ENCODE assay signal across 8 cellular contexts in the genomic region with DNA sequence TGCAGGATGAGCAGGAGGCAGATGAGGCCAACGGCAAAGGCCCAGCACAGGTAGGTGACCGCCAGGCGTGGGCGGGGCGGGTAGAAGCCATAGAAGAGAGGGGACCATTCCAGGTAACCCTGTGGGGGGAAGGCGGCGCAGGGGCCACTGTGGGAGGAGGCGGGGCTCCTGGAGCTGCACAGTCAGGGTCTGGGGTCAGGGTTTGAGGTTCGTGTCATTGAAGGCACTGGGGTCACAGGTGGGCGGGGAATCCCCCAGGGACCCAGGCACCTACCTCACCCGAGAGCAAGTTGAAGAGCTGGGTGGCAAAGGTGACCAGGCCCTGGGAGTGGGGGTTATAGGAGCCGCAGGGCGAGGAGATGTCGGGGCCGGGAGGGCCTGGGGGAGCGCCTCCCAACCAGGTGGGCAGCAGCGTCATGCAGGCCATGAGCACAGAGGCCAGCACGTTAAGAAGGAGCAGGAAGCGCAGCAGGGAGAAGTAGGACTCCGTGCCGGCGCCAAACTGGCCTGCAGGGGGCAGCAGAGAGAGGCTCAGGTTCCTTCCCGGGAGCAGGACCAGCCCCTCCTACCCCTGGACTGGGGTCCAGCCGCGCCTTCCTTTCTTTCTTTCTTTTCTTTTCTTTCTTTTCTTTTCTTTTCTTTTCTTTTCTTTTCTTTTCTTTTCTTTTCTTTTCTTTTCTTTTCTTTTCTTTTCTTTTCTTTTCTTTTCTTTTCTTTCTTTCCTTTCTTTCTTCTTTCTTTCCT. TPM values are rescaled to one million over a fixed set of nuclear protein-coding genes. Genes with fewer than 3 reads are reported as not detected.
DNase-seq lines count a peak whose midpoint lies in the region; ATAC-seq, FAIRE-seq and TF ChIP-seq lines count a peak whose summit lies in the region.

No MANE protein-coding gene starts in this region.

- H3K4me3 ChIP-seq in bronchial epithelial cell (ENCODE audit: low read depth, low read length) = no peak overlapping the region

- TF ChIP-seq CTCF in bronchial epithelial cell (IDR thresholded peaks at IDR 0.05; ENCODE audit: insufficient read depth, low read length, severe bottlenecking) = peak; percentile 98

- no peaks in the 10 kb centered on the region for H3K27me3 ChIP-seq in bronchial epithelial cell (ENCODE audit: control insufficient read depth, insufficient read depth, low read length)

- FAIRE-seq in bronchial epithelial cell (lab: Jason Lieb, UNC) = no peak

- DNase-seq in COLO668 (lab: John Stamatoyannopoulos, UW; ENCODE audit: unreplicated experiment) = peak; percentile 88
- peak; percentile 75 for DNase-seq in NCI-H460 (ENCODE audit: extremely low read depth, low read depth)
- DNase-seq in bronchial epithelial cell (ENCODE audit: low read depth) = peak; percentile 59
- peak; percentile 84 for DNase-seq in kidney tubule cell (ENCODE audit: low spot score)
- peak; percentile 96 to 97 for DNase-seq in stimulated activated CD4-positive, alpha-beta T cell treated with anti-CD3 and anti-CD28 coated beads, Interleukin-2, amount 100 ng/mL, for 48 hours

- peaks cover 2% of the 10 kb centered on the region for H3K36me3 ChIP-seq in bronchial epithelial cell (ENCODE audit: control insufficient read depth, insufficient read depth, low read length)

- peak; percentile 69 for ATAC-seq in HG02798 (IDR thresholded peaks at IDR 0.05; ENCODE audit: poor library complexity, unreplicated experiment)
- ATAC-seq in activated CD4-positive, CD25-positive, alpha-beta regulatory T cell treated with anti-CD3 and anti-CD28 coated beads, Interleukin-2, amount 50 U/mL, for 24 hours = peak; percentile 89 to 90
- ATAC-seq in HG03045 (IDR thresholded peaks at IDR 0.05; ENCODE audit: unreplicated experiment) = no peak

RNA-seq across cellular contexts. Expression of gene TMC4, which starts 4.6 kb away (rescaled TPM):
- total RNA-seq in NCI-H460 (2014; rRNA removed; shearing (Covaris generic)) = 0.30 and 0.63 TPM in 2 replicates
- polyA plus RNA-seq in NCI-H460 (2014; cell fraction: nucleus; rRNA removed) = not detected in 2 replicates
- total RNA-seq in bronchial epithelial cell = 23.2 and 25.0 TPM in 2 replicates

RNA-seq across cellular contexts. Expression of gene LENG1, which starts 8.8 kb away (rescaled TPM):
- total RNA-seq in NCI-H460 (2014; rRNA removed; shearing (Covaris generic)) = 7.7 and 8.2 TPM in 2 replicates
- 3.3 and 11.4 TPM in 2 replicates for polyA plus RNA-seq in NCI-H460 (2014; cell fraction: nucleus; rRNA removed)
- 9.7 and 13.4 TPM in 2 replicates for total RNA-seq in bronchial epithelial cell

RNA-seq across cellular contexts. Expression of gene MBOAT7, which starts 21.0 kb away (rescaled TPM):
- 27.5 and 28.9 TPM in 2 replicates for total RNA-seq in NCI-H460 (2014; rRNA removed; shearing (Covaris generic))
- polyA plus RNA-seq in NCI-H460 (2014; cell fraction: nucleus; rRNA removed) = 57.6 and 80.4 TPM in 2 replicates
- 6.8 and 10.6 TPM in 2 replicates for total RNA-seq in bronchial epithelial cell

RNA-seq across cellular contexts. Expression of gene TSEN34, which starts 22.8 kb away (rescaled TPM):
- total RNA-seq in NCI-H460 (2014; rRNA removed; shearing (Covaris generic)) = 27.3 and 38.4 TPM in 2 replicates
- polyA plus RNA-seq in NCI-H460 (2014; cell fraction: nucleus; rRNA removed) = 92.9 and 99.4 TPM in 2 replicates
- 47.9 and 50.2 TPM in 2 replicates for total RNA-seq in bronchial epithelial cell

RNA-seq across cellular contexts. Expression of gene CNOT3, which starts 30.8 kb away (rescaled TPM):
- total RNA-seq in NCI-H460 (2014; rRNA removed; shearing (Covaris generic)) = 12.3 and 19.2 TPM in 2 replicates
- 5.1 and 8.6 TPM in 2 replicates for polyA plus RNA-seq in NCI-H460 (2014; cell fraction: nucleus; rRNA removed)
- 6.1 and 11.4 TPM in 2 replicates for total RNA-seq in bronchial epithelial cell

Comparison
In these comparisons a context has a peak if more than half of its experiments do, and no peak if none do; other contexts are left out.
1. RNA of gene TMC4, which starts 4.6 kb away (total RNA-seq): 23.2 to 25.0 TPM in bronchial epithelial cell; 0.30 to 0.63 TPM in NCI-H460; every median in the first group is over 10 times any median in the second.
2. Peak in every context shown above with its lines, with median percentiles within 50 percentile points of each other: DNase-seq.